In the genomic region with DNA sequence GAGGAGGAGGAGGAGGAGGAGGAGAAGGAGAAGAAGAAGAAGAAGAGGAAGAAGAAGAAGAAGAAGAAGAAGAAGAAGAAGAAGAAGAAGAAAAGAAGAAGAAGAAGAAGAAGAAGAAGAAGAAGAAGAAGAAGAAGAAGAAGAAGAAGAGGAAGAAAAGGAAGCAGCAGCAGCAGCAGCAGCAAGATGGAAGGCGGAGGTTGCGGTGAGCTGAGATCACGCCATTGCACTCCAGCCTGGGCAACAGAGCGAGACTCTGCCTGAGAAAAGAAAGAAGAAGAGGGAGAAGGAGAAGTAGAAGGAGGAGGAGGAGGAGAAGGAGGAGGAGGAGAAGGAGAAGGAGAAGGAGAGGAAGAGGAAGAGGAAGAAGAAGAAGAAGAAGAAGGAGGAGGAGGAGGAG, we compare ENCODE assay signal across 1 cellular context. TPM values are rescaled to one million over a fixed set of nuclear protein-coding genes. Genes with fewer than 3 reads are reported as not detected.
"Had no signal": no experiment of that assay in that cellular context is flagged by ENCODE, and none has a peak within 500 bp of the region (broad histone marks: within the 10 kb centered on the region; RNA-seq: fewer than 3 reads in every experiment).

No MANE protein-coding gene starts in this region.

RNA-seq across cellular contexts. Expression of a gene that starts 55.7 kb away (rescaled TPM):
- total RNA-seq: endothelial cell of umbilical vein had no signal
